In the genomic region with DNA sequence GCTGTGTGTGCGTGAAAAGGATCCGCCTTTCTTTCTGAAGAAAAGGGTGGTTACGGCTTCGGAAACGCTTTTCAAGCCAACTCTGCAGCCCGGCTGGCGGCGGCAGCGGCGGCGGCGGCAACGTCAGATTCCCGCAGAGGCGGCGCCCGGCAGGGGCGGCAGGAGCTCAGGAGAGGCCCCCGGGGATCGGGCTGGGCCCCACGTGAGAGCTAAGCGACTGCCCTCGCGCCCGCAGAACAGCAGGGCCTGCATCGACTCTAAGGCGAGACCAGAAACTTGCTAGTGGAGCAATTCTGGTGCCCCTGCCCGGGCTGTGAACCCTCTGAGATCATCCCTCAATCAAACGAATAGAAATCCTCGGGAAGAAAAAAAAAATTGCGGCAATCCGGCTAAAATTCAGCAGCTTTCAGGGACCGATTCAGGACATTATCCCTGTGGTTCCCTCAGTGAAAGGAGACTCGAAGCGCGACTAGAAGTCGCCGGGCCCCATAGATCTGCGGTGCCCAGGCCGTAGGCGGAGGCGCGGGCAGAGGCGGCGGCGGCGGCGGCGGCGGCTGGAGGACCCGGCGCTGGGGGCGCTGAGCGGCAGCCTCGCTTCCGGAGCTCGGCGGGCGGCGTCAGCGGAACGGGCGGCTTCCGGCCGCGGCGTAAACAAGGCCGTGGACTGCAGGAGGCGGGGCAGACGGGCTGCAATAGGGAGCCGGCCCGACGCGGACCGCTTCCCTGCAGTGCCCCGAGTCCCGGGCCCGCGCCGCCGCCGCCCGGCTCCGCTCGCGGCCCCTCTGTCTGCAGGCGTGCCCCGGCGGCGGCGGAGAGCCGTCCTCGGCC, we compare ENCODE assay signal across 8 cellular contexts. TPM values are rescaled to one million over a fixed set of nuclear protein-coding genes. Genes with fewer than 3 reads are reported as not detected.
DNase-seq lines count a peak whose midpoint lies in the region; ATAC-seq and TF ChIP-seq lines count a peak whose summit lies in the region.

A gene with protein sequence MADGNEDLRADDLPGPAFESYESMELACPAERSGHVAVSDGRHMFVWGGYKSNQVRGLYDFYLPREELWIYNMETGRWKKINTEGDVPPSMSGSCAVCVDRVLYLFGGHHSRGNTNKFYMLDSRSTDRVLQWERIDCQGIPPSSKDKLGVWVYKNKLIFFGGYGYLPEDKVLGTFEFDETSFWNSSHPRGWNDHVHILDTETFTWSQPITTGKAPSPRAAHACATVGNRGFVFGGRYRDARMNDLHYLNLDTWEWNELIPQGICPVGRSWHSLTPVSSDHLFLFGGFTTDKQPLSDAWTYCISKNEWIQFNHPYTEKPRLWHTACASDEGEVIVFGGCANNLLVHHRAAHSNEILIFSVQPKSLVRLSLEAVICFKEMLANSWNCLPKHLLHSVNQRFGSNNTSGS (plus strand): TSS at position 681 of the 828 bp plus-strand sequence. CDS start 316 bp downstream, outside the sequence.

- CTCF ChIA-PET in activated B cell treated with CpG ODN at 0.5 μM for 24 hours (lab: Charles Lee) = interaction anchor here (0.7 to 3.0 kb wide), 10 partner anchors 41 to 834 kb away, joined by 3 to 19 read pairs (median 4); partner anchors contain the start of genes DNAAF2, MGAT2, NEMF and POLE2

- H3K4me1 Mint-ChIP-seq in activated B cell treated with CpG ODN at 0.5 μM for 24 hours = peaks cover 33% of the 10 kb centered on the region

- H3K27ac Mint-ChIP-seq in activated B cell treated with CpG ODN at 0.5 μM for 24 hours = peak within 1 kb of the TSS; percentile 99

- peak within 1 kb of the TSS; percentile 97 for H3K4me3 Mint-ChIP-seq in activated B cell treated with CpG ODN at 0.5 μM for 24 hours

- peak; percentile 91 for DNase-seq in AG10803 (ENCODE audit: low read depth)
- DNase-seq in NCI-H226 = peak; percentile 88
- peak; percentile 86 for DNase-seq in activated B cell treated with CpG ODN at 0.5 μM for 24 hours
- DNase-seq in cardiac fibroblast (ENCODE audit: low read depth in 2 of 2) = peak; percentile 88 to 94
- peak; percentile 95 for DNase-seq in islet precursor cell
- DNase-seq in stimulated activated CD4-positive, alpha-beta T cell treated with anti-CD3 and anti-CD28 coated beads, Interleukin-12 subunit alpha, Interleukin-12 subunit beta, amount 100 ng/mL, for 4 hours = peak; percentile 87

- TF ChIP-seq CTCF in AG10803 (conservative IDR thresholded peaks at IDR 0.05; ENCODE audit: low read length) = no peak; the same call in 1 of the 2 replicates
- no peak for TF ChIP-seq CTCF in activated B cell treated with CpG ODN at 0.5 μM for 24 hours (IDR thresholded peaks at IDR 0.05)
- no peak for TF ChIP-seq CTCF in cardiac fibroblast (IDR thresholded peaks at IDR 0.05; ENCODE audit: low read depth, low read length)

- peak within 1 kb of the TSS; percentile 96 for H3K4me3 ChIP-seq in AG10803 (ENCODE audit: low read length)
- peak within 1 kb of the TSS; percentile 95 to 96 for H3K4me3 ChIP-seq in cardiac fibroblast (replicated peaks in 1 of 2; ENCODE audit: low read depth in 2 of 2, low read length in 2 of 2)

- no peaks in the 10 kb centered on the region for H3K9me3 Mint-ChIP-seq in activated B cell treated with CpG ODN at 0.5 μM for 24 hours

- peak; percentile 90 for ATAC-seq in HG03175 (IDR thresholded peaks at IDR 0.05; ENCODE audit: unreplicated experiment)
- peak; percentile 88 for ATAC-seq in activated B cell treated with CpG ODN at 0.5 μM for 24 hours (ENCODE audit: low read depth)

- POLR2A ChIA-PET in activated B cell treated with CpG ODN at 0.5 μM for 24 hours (lab: Charles Lee) = interaction anchor here (0.6 to 4.9 kb wide), 30 partner anchors 8 to 595 kb away, joined by 3 to 95 read pairs (median 6); partner anchors contain the start of genes ARF6, DNAAF2, KLHDC1 and LRR1

- H3K27me3 Mint-ChIP-seq in activated B cell treated with CpG ODN at 0.5 μM for 24 hours = no peaks in the 10 kb centered on the region

- H3K36me3 Mint-ChIP-seq in activated B cell treated with CpG ODN at 0.5 μM for 24 hours (ENCODE audit: low read depth) = peaks cover 4% of the 10 kb centered on the region

- intact Hi-C loops in activated B cell treated with CpG ODN at 0.5 μM for 24 hours (cut with micrococcal nuclease) = loop anchor here (1.0 to 5.0 kb wide), 10 partner anchors 74 to 765 kb away; partner anchors contain the start of genes DMAC2L, KLHDC1, L2HGDH and LRR1

- peak; percentile 75 for TF ChIP-seq POLR2A in GM18951 (IDR thresholded peaks at IDR 0.05; ENCODE audit: extremely low read depth, insufficient read depth, insufficient read length)

- in situ Hi-C loops in GM18951 (cut with MboI; ENCODE audit: low sequenced_read_pairs, unreplicated experiment) = no loop called here

RNA-seq across cellular contexts. Expression of the gene that starts here (rescaled TPM):
- 27.0 and 31.2 TPM in 2 replicates for total RNA-seq in activated B cell treated with CpG ODN at 0.5 μM for 24 hours

Comparison
In these comparisons a context has a peak if more than half of its experiments do, and no peak if none do; other contexts are left out.
1. Peak in every context shown above with its lines: DNase-seq, ATAC-seq and H3K4me3 ChIP-seq.